In the genomic region with DNA sequence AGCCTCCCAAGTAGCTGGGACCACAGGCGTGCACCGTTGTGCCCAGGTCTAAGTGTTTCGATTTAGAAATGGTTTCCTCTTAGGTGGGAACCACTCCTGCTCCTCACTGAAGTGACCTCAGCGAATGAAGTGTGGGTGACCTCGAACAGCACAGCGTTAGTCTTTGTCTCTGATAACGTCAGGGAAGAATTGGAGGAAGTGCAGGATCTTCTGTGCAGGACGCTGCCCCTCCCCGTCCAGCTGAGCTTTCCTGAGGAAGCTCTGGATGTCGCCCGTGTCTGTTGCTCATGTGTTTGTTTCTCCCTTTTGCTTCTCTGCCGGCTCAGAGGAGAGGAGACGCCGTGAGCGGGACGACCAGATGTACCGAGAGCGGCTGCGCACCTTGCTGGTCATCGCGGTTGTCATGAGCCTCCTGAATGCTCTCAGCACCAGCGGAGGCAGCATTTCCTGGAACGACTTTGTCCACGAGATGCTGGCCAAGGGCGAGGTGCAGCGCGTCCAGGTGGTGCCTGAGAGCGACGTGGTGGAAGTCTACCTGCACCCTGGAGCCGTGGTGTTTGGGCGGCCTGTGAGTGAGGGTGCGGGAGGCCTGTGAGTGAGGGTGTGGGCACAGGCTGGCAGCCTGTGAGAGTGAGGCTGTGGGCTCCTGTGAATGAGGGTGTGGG, we compare ENCODE assay signal across 15 cellular contexts. TPM values are rescaled to one million over a fixed set of nuclear protein-coding genes. Genes with fewer than 3 reads are reported as not detected.
DNase-seq lines count a peak whose midpoint lies in the region; ATAC-seq, FAIRE-seq and TF ChIP-seq lines count a peak whose summit lies in the region.
"Had no signal": no experiment of that assay in that cellular context is flagged by ENCODE, and none has a peak within 500 bp of the region (broad histone marks: within the 10 kb centered on the region; RNA-seq: fewer than 3 reads in every experiment).

No MANE protein-coding gene starts in this region.

- H2BK12ac ChIP-seq in H1 (ENCODE audit: low read depth, low read length) = no peak overlapping the region

- TF ChIP-seq CTCF in H1 (IDR thresholded peaks at IDR 0.05; ENCODE audit: control extremely low read depth in 1 of 3, insufficient read depth in 1 of 3, low read depth in 1 of 3, low read length in 3 of 3) (no peak), right atrium auricular region (IDR thresholded peaks at IDR 0.05) (no peak), upper lobe of right lung (IDR thresholded peaks at IDR 0.05) (peak; percentile 5), GM13977 (IDR thresholded peaks at IDR 0.05; ENCODE audit: extremely low read depth, insufficient read depth, missing control alignments) (no peak)

- no peak for FAIRE-seq in H1 (lab: Jason Lieb, UNC)

- intact Hi-C loops in upper lobe of right lung (cut with DNase I) = no loop called here

- H3K36me3 ChIP-seq in H1 (ENCODE audit: control insufficient read depth in 2 of 4, insufficient read depth in 4 of 4, low read length in 3 of 4) (peaks cover 16 to 58% (median 39%) of the 10 kb centered on the region in 4 experiments), right atrium auricular region (peaks cover 69% of the 10 kb centered on the region), upper lobe of right lung (peaks cover 93% of the 10 kb centered on the region)

- H3K4me1 ChIP-seq in H1 (replicated peaks in 1 of 4; ENCODE audit: control insufficient read depth in 3 of 4, insufficient read depth in 4 of 4, low read length in 3 of 4) = no peaks in the 10 kb centered on the region; a peak in 1 of 7 replicates
- peaks cover 0 to 15% of the 10 kb centered on the region in 2 donors for H3K4me1 ChIP-seq in right atrium auricular region
- no peaks in the 10 kb centered on the region for H3K4me1 ChIP-seq in upper lobe of right lung
- H3K4me1 ChIP-seq: SJSA1 had no signal

- no peak overlapping the region for H3K23ac ChIP-seq in H1 (ENCODE audit: insufficient read length)

- no peak overlapping the region for H4K8ac ChIP-seq in H1 (ENCODE audit: extremely low read depth, insufficient read depth, low read length)

- H3K56ac ChIP-seq in H1 (replicated peaks; ENCODE audit: insufficient read length, low read depth, low read length) = no peak overlapping the region

- TF ChIP-seq RAD21 in H1 (IDR thresholded peaks at IDR 0.05 in 1 of 2, conservative IDR thresholded peaks at IDR 0.05 in 1 of 2; ENCODE audit: low read depth in 2 of 2, low read length in 2 of 2) = no peak

- no peak overlapping the region for H2BK120ac ChIP-seq in H1 (replicated peaks; ENCODE audit: low read depth, low read length)

- H3K4me3 ChIP-seq in H1 (ENCODE audit: extremely low read depth in 1 of 4, insufficient read depth in 2 of 4, low read depth in 3 of 4, low read length in 4 of 4) (no peak overlapping the region), right atrium auricular region (peak overlapping the region in 1 of 2 donors; percentile 7), upper lobe of right lung (peak overlapping the region; percentile 14)
- H3K4me3 ChIP-seq: SJSA1 had no signal

- H3K18ac ChIP-seq in H1 (ENCODE audit: extremely low read depth, low read length) = no peak overlapping the region

- H2BK5ac ChIP-seq in H1 (ENCODE audit: low read depth, low read length) = peak overlapping the region; percentile 35; the same call in 1 of the 2 replicates

- no peak overlapping the region for H4K5ac ChIP-seq in H1 (ENCODE audit: insufficient read length, low read depth, low read length)

- POLR2A ChIA-PET in H1 (lab: Charles Lee; ENCODE audit: partially characterized antibody) = no interaction called here

- no peak overlapping the region for H3K14ac ChIP-seq in H1 (ENCODE audit: insufficient read length)

- peaks cover 7 to 12% of the 10 kb centered on the region in 2 experiments for H4K20me1 ChIP-seq in H1 (replicated peaks in 1 of 2; ENCODE audit: control insufficient read depth in 1 of 2, insufficient read depth in 2 of 2, low read length in 2 of 2)

- no peak overlapping the region for H2AFZ ChIP-seq in H1 (ENCODE audit: low read length)

- H3K9ac ChIP-seq in H1 (replicated peaks in 1 of 4; ENCODE audit: extremely low read depth in 1 of 4, low read depth in 3 of 4, low read length in 3 of 4) = no peak overlapping the region

- in situ Hi-C loops in GM13977 (cut with MboI; ENCODE audit: low pct_unique_long_range_greater_than_20kb, low sequenced_read_pairs, unreplicated experiment) = no loop called here

- H3K23me2 ChIP-seq in H1 (ENCODE audit: low read depth, low read length) = no peaks in the 10 kb centered on the region

- H3K9me3 ChIP-seq in H1 (ENCODE audit: insufficient read depth in 2 of 2, low read depth in 1 of 2, low read length in 1 of 2) (no peaks in the 10 kb centered on the region), right atrium auricular region (no peaks in the 10 kb centered on the region), upper lobe of right lung (no peaks in the 10 kb centered on the region)
- H3K9me3 ChIP-seq: SJSA1 had no signal

- no peaks in the 10 kb centered on the region for H3K27me3 ChIP-seq in H1 (replicated peaks in 1 of 4; ENCODE audit: control insufficient read depth in 3 of 4, extremely low read depth in 1 of 4, insufficient read depth in 3 of 4, low read length in 3 of 4)
- no peaks in the 10 kb centered on the region for H3K27me3 ChIP-seq in right atrium auricular region
- no peaks in the 10 kb centered on the region for H3K27me3 ChIP-seq in upper lobe of right lung
- H3K27me3 ChIP-seq: SJSA1 had no signal

- H4K91ac ChIP-seq in H1 (replicated peaks; ENCODE audit: insufficient read length, low read length) = no peak overlapping the region

- peaks cover 10% of the 10 kb centered on the region for H3K79me1 ChIP-seq in H1 (ENCODE audit: low read depth, low read length)

- no peak overlapping the region; the same call in 1 of the 2 replicates for H2AK5ac ChIP-seq in H1 (ENCODE audit: low read depth, low read length)

- H2BK15ac ChIP-seq in H1 (ENCODE audit: low read length) = no peak overlapping the region

- no peak overlapping the region for H2BK20ac ChIP-seq in H1 (ENCODE audit: low read length)

- TF ChIP-seq EP300 in H1 (IDR thresholded peaks at IDR 0.05; ENCODE audit: borderline replicate concordance in 1 of 2, low read depth in 2 of 2, low read length in 2 of 2) = no peak

- H3K27ac ChIP-seq in H1 (ENCODE audit: low read depth, low read length) = peak overlapping the region; percentile 7; the same call in 1 of the 2 replicates
- H3K27ac ChIP-seq in right atrium auricular region = peak overlapping the region; percentile 16 to 67
- no peak overlapping the region for H3K27ac ChIP-seq in upper lobe of right lung
- H3K27ac ChIP-seq: SJSA1 had no signal

- no peak overlapping the region for H3K4ac ChIP-seq in H1 (replicated peaks; ENCODE audit: insufficient read length, low read depth, low read length)

- no peak overlapping the region for H3K4me2 ChIP-seq in H1 (ENCODE audit: insufficient read depth in 1 of 2, low read depth in 2 of 2, low read length in 2 of 2)

- CTCF ChIA-PET in H1 (lab: Charles Lee; ENCODE audit: partially characterized antibody) = interaction anchor here (0.9 kb wide), 1 partner anchor 28 kb away, joined by 3 read pairs; no protein-coding TSS in a partner anchor

- H3K79me2 ChIP-seq in H1 (ENCODE audit: control insufficient read depth in 1 of 2, insufficient read depth in 2 of 2, low read length in 2 of 2) = peaks cover 0 to 33% of the 10 kb centered on the region in 2 experiments; a peak in 2 of 4 replicates

- no peak for TF ChIP-seq POLR2A in H1 (IDR thresholded peaks at IDR 0.05; ENCODE audit: control extremely low read depth in 1 of 2, low read depth in 2 of 2, low read length in 2 of 2)

- no peak for DNase-seq in H1 (ENCODE audit: low read depth in 1 of 2, low spot score in 2 of 2)
- DNase-seq in right atrium auricular region (ENCODE audit: low spot score) = no peak
- peak; percentile 67 to 88 for DNase-seq in lung microvascular endothelial cell (ENCODE audit: low read depth in 2 of 2)
- DNase-seq in upper lobe of right lung = no peak
- DNase-seq in GM13977 (ENCODE audit: low spot score) = no peak
- DNase-seq in A172 (ENCODE audit: low spot score) = no peak
- no peak for DNase-seq in stimulated activated CD8-positive, alpha-beta memory T cell treated with anti-CD3 and anti-CD28 coated beads, Interleukin-4, amount 100 ng/mL, for 48 hours
- DNase-seq: AML-193, DMS79 treated with DMSO at 0.1 percent for 48 hours, H9, NCI-H1436, NCI-H1930, NCI-H345, NCI-H526 had no signal

- 93% methylated on average over 32 of the region's 32 CpGs; no CpG with 5 or more reads in 1 of the 2 experiments for WGBS in H1 (ENCODE audit: extremely low coverage in 1 of 2, insufficient coverage in 1 of 2, insufficient read length in 1 of 2, insufficient replicate concordance in 2 of 2, low coverage in 1 of 2, low lambda C conversion rate in 2 of 2, missing lambda C conversion rate in 1 of 2), 2 experiments

- peak; percentile 68 for ATAC-seq in upper lobe of right lung

RNA-seq across cellular contexts. Expression of gene SPG7, which starts 15.6 kb away (rescaled TPM):
- 109 and 113 TPM in 2 replicates for total RNA-seq in H1 (2021; fragmentation: NEBNext Ultra II Directional; extraction: Animal tissue kit (Norgen Biotek cat#: 25700))
- 72.1 and 85.5 TPM in 2 replicates for polyA plus RNA-seq in H1 (2011; rRNA removed)
- 75.2 TPM for polyA plus RNA-seq in H1 (2011; cell fraction: cytosol; rRNA removed)
- 194 TPM for polyA plus RNA-seq in H1 (2011; cell fraction: nucleus; rRNA removed)
- polyA plus RNA-seq in H1 (2012, experiment 1 of 2) = 71.0 to 98.8 TPM (median 96.3 TPM) in 4 replicates
- polyA plus RNA-seq in H1 (2012, experiment 2 of 2) = 57.0 TPM
- polyA plus RNA-seq in H1 (2013, experiment 1 of 2) = 63.6 TPM
- polyA plus RNA-seq in H1 (2013, experiment 2 of 2) = 56.2 TPM
- polyA minus RNA-seq in H1 (2011; rRNA and poly(A)+ RNA removed) = 64.8 and 74.8 TPM in 2 replicates
- polyA minus RNA-seq in H1 (2011; cell fraction: cytosol; rRNA and poly(A)+ RNA removed) = 99.0 TPM
- 105 TPM for polyA minus RNA-seq in H1 (2011; cell fraction: nucleus; rRNA and poly(A)+ RNA removed)
- total RNA-seq in right atrium auricular region = 100 to 1,000 TPM in 1 of 2 donors, 10 to 100 TPM in 1; 72.8 to 216 TPM
- 75.8 and 94.6 TPM in 2 replicates for total RNA-seq in lung microvascular endothelial cell
- total RNA-seq in upper lobe of right lung = 95.0 TPM
- total RNA-seq in A172 (2014; rRNA removed; shearing (Covaris generic)) = 171 and 208 TPM in 2 replicates

RNA-seq across cellular contexts. Expression of gene ANKRD11, which starts 33.5 kb away (rescaled TPM):
- 136 and 142 TPM in 2 replicates for total RNA-seq in H1 (2021; fragmentation: NEBNext Ultra II Directional; extraction: Animal tissue kit (Norgen Biotek cat#: 25700))
- polyA plus RNA-seq in H1 (2011; rRNA removed) = 46.5 and 75.1 TPM in 2 replicates
- polyA plus RNA-seq in H1 (2011; cell fraction: cytosol; rRNA removed) = 55.6 TPM
- polyA plus RNA-seq in H1 (2011; cell fraction: nucleus; rRNA removed) = 181 TPM
- 101 to 124 TPM (median 120 TPM) in 4 replicates for polyA plus RNA-seq in H1 (2012, experiment 1 of 2)
- polyA plus RNA-seq in H1 (2012, experiment 2 of 2) = 42.9 TPM
- polyA plus RNA-seq in H1 (2013, experiment 1 of 2) = 91.9 TPM
- polyA plus RNA-seq in H1 (2013, experiment 2 of 2) = 90.9 TPM
- polyA minus RNA-seq in H1 (2011; rRNA and poly(A)+ RNA removed) = 44.8 and 56.7 TPM in 2 replicates
- 80.1 TPM for polyA minus RNA-seq in H1 (2011; cell fraction: cytosol; rRNA and poly(A)+ RNA removed)
- polyA minus RNA-seq in H1 (2011; cell fraction: nucleus; rRNA and poly(A)+ RNA removed) = 118 TPM
- total RNA-seq in right atrium auricular region = 10 to 100 TPM; 55.2 to 68.1 TPM
- total RNA-seq in lung microvascular endothelial cell = 31.6 and 31.9 TPM in 2 replicates
- 125 TPM for total RNA-seq in upper lobe of right lung
- 48.3 and 61.6 TPM in 2 replicates for total RNA-seq in A172 (2014; rRNA removed; shearing (Covaris generic))

RNA-seq across cellular contexts. Expression of gene RPL13, which starts 36.7 kb away (rescaled TPM):
- 2,162 and 2,205 TPM in 2 replicates for total RNA-seq in H1 (2021; fragmentation: NEBNext Ultra II Directional; extraction: Animal tissue kit (Norgen Biotek cat#: 25700))
- polyA plus RNA-seq in H1 (2011; rRNA removed) = 7,384 and 8,839 TPM in 2 replicates
- polyA plus RNA-seq in H1 (2011; cell fraction: cytosol; rRNA removed) = 6,622 TPM
- 4,056 TPM for polyA plus RNA-seq in H1 (2011; cell fraction: nucleus; rRNA removed)
- 2,424 to 3,736 TPM (median 3,320 TPM) in 4 replicates for polyA plus RNA-seq in H1 (2012, experiment 1 of 2)
- polyA plus RNA-seq in H1 (2012, experiment 2 of 2) = 5,566 TPM
- 2,736 TPM for polyA plus RNA-seq in H1 (2013, experiment 1 of 2)
- 2,737 TPM for polyA plus RNA-seq in H1 (2013, experiment 2 of 2)
- polyA minus RNA-seq in H1 (2011; rRNA and poly(A)+ RNA removed) = 403 and 524 TPM in 2 replicates
- polyA minus RNA-seq in H1 (2011; cell fraction: cytosol; rRNA and poly(A)+ RNA removed) = 1,899 TPM
- 1,945 TPM for polyA minus RNA-seq in H1 (2011; cell fraction: nucleus; rRNA and poly(A)+ RNA removed)
- total RNA-seq in right atrium auricular region (1,000 to 10,000 TPM; 4,239 to 4,547 TPM), lung microvascular endothelial cell (2,557 and 4,242 TPM in 2 replicates), upper lobe of right lung (1,795 TPM)
- total RNA-seq in A172 (2014; rRNA removed; shearing (Covaris generic)) = 4,331 and 5,553 TPM in 2 replicates

RNA-seq across cellular contexts. Expression of gene CPNE7, which starts 51.7 kb away (rescaled TPM):
- 21.7 and 23.7 TPM in 2 replicates for total RNA-seq in H1 (2021; fragmentation: NEBNext Ultra II Directional; extraction: Animal tissue kit (Norgen Biotek cat#: 25700))
- polyA plus RNA-seq in H1 (2011; rRNA removed) = 10.0 and 17.2 TPM in 2 replicates
- 14.5 TPM for polyA plus RNA-seq in H1 (2011; cell fraction: cytosol; rRNA removed)
- polyA plus RNA-seq in H1 (2011; cell fraction: nucleus; rRNA removed) = 64.5 TPM
- polyA plus RNA-seq in H1 (2012, experiment 1 of 2) = 18.4 to 21.5 TPM (median 20.9 TPM) in 4 replicates
- 9.1 TPM for polyA plus RNA-seq in H1 (2012, experiment 2 of 2)
- polyA plus RNA-seq in H1 (2013, experiment 1 of 2) = 11.5 TPM
- 11.1 TPM for polyA plus RNA-seq in H1 (2013, experiment 2 of 2)
- 6.3 and 6.8 TPM in 2 replicates for polyA minus RNA-seq in H1 (2011; rRNA and poly(A)+ RNA removed)
- polyA minus RNA-seq in H1 (2011; cell fraction: cytosol; rRNA and poly(A)+ RNA removed) = 10.2 TPM
- polyA minus RNA-seq in H1 (2011; cell fraction: nucleus; rRNA and poly(A)+ RNA removed) = 9.5 TPM
- total RNA-seq in right atrium auricular region (not detected), lung microvascular endothelial cell (1.2 and 3.5 TPM in 2 replicates), upper lobe of right lung (4.8 TPM)
- 4.7 and 18.5 TPM in 2 replicates for total RNA-seq in A172 (2014; rRNA removed; shearing (Covaris generic))

Comparison
In these comparisons a context has a peak if more than half of its experiments do, and no peak if none do; other contexts are left out.
1. DNase-seq: peak in lung microvascular endothelial cell (2 of 2); none in H1 (0 of 2), right atrium auricular region (single experiment), upper lobe of right lung (single experiment), GM13977 (single experiment), A172 (single experiment) and stimulated activated CD8-positive, alpha-beta memory T cell treated with anti-CD3 and anti-CD28 coated beads, Interleukin-4, amount 100 ng/mL, for 48 hours (single experiment).